Comparison of ENCODE assay signal across 24 cellular contexts in genomic region chr3:113812854-113813253, GRCh38. TPM values are rescaled to one million over a fixed set of nuclear protein-coding genes. Genes with fewer than 3 reads are reported as not detected.
DNase-seq lines count a peak whose midpoint lies in the region; FAIRE-seq and TF ChIP-seq lines count a peak whose summit lies in the region.
"Had no signal": no experiment of that assay in that cellular context is flagged by ENCODE, and none has a peak within 500 bp of the region (broad histone marks: within the 10 kb centered on the region; RNA-seq: fewer than 3 reads in every experiment).

No MANE protein-coding gene starts in this region.

- H3K14ac ChIP-seq in H1 (ENCODE audit: insufficient read length) = no peak overlapping the region

- H3K4me3 Mint-ChIP-seq in nephron progenitor cell = no peak overlapping the region
- H3K4me3 Mint-ChIP-seq: CD4-positive, alpha-beta T cell; CD8-positive, alpha-beta T cell had no signal

- no peaks in the 10 kb centered on the region for H3K23me2 ChIP-seq in H1 (ENCODE audit: low read depth, low read length)

- no peak overlapping the region for H3K56ac ChIP-seq in H1 (replicated peaks; ENCODE audit: insufficient read length, low read depth, low read length)

- no peaks in the 10 kb centered on the region for H3K9me3 ChIP-seq in H1 (ENCODE audit: insufficient read depth in 2 of 2, low read depth in 1 of 2, low read length in 1 of 2)
- H3K9me3 ChIP-seq: BE2C, BLaER1, Caco-2 had no signal

- no peak overlapping the region for H2BK12ac ChIP-seq in H1 (ENCODE audit: low read depth, low read length)

- H3K27ac ChIP-seq in H1 (ENCODE audit: low read depth, low read length) = no peak overlapping the region
- H3K27ac ChIP-seq: BLaER1, C4-2B had no signal

- H3K18ac ChIP-seq in H1 (ENCODE audit: extremely low read depth, low read length) = no peak overlapping the region

- H4K91ac ChIP-seq in H1 (replicated peaks; ENCODE audit: insufficient read length, low read length) = no peak overlapping the region

- no peak overlapping the region for H4K5ac ChIP-seq in H1 (ENCODE audit: insufficient read length, low read depth, low read length)

- TF ChIP-seq EP300 in H1 (IDR thresholded peaks at IDR 0.05; ENCODE audit: borderline replicate concordance in 1 of 2, low read depth in 2 of 2, low read length in 2 of 2) = no peak

- no peaks in the 10 kb centered on the region; a peak in 1 of 7 replicates for H3K4me1 ChIP-seq in H1 (replicated peaks in 1 of 4; ENCODE audit: control insufficient read depth in 3 of 4, insufficient read depth in 4 of 4, low read length in 3 of 4)
- H3K4me1 ChIP-seq: BE2C, BLaER1, Caco-2 had no signal

- FAIRE-seq in H1 (lab: Jason Lieb, UNC) = peak; percentile 60
- FAIRE-seq: A204.1, GM12891, GM19239 had no signal

- peaks cover 8% of the 10 kb centered on the region for H3K36me3 Mint-ChIP-seq in nephron progenitor cell (ENCODE audit: low read depth)

- no peak overlapping the region for H3K9ac ChIP-seq in H1 (replicated peaks in 1 of 4; ENCODE audit: extremely low read depth in 1 of 4, low read depth in 3 of 4, low read length in 3 of 4)
- H3K9ac ChIP-seq: BLaER1 had no signal

- H2BK120ac ChIP-seq in H1 (replicated peaks; ENCODE audit: low read depth, low read length) = no peak overlapping the region

- H3K79me1 ChIP-seq in H1 (ENCODE audit: low read depth, low read length) = no peaks in the 10 kb centered on the region

- no peaks in the 10 kb centered on the region for H4K20me1 ChIP-seq in H1 (replicated peaks in 1 of 2; ENCODE audit: control insufficient read depth in 1 of 2, insufficient read depth in 2 of 2, low read length in 2 of 2)
- H4K20me1 ChIP-seq: BLaER1 had no signal

- H2AFZ ChIP-seq in H1 (ENCODE audit: low read length) = no peak overlapping the region

- H2AK5ac ChIP-seq in H1 (ENCODE audit: low read depth, low read length) = no peak overlapping the region

- H3K79me2 ChIP-seq in H1 (ENCODE audit: control insufficient read depth in 1 of 2, insufficient read depth in 2 of 2, low read length in 2 of 2) = no peaks in the 10 kb centered on the region

- H3K4ac ChIP-seq in H1 (replicated peaks; ENCODE audit: insufficient read length, low read depth, low read length) = no peak overlapping the region

- H3K23ac ChIP-seq in H1 (ENCODE audit: insufficient read length) = no peak overlapping the region

- no peak overlapping the region for H2BK15ac ChIP-seq in H1 (ENCODE audit: low read length)

- no peak for TF ChIP-seq POLR2A in H1 (IDR thresholded peaks at IDR 0.05; ENCODE audit: control extremely low read depth in 1 of 2, low read depth in 2 of 2, low read length in 2 of 2)

- H3K27me3 ChIP-seq in H7 (ENCODE audit: control insufficient read depth, insufficient read depth, low read length) (no peaks in the 10 kb centered on the region), H1 (replicated peaks in 1 of 4; ENCODE audit: control insufficient read depth in 3 of 4, extremely low read depth in 1 of 4, insufficient read depth in 3 of 4, low read length in 3 of 4) (no peaks in the 10 kb centered on the region)
- H3K27me3 ChIP-seq: BE2C, BLaER1 had no signal

- POLR2A ChIA-PET in H1 (lab: Charles Lee; ENCODE audit: partially characterized antibody) = interaction anchor here (1.0 kb wide), 1 partner anchor 47 kb away, joined by 3 read pairs; no protein-coding TSS in a partner anchor

- DNase-seq in H7 (peak; percentile 23), H1 (ENCODE audit: low read depth in 1 of 2, low spot score in 2 of 2) (no peak), iPS-NIHi11 (ENCODE audit: low spot score) (peak; percentile 13), nephron progenitor cell (no peak), C1 segment of cervical spinal cord (lab: John Stamatoyannopoulos, UW) (no peak), superior temporal gyrus (ENCODE audit: extremely low spot score) (no peak), NCI-H510A (lab: John Stamatoyannopoulos, UW) (no peak), DMS79 treated with DMSO at 0.1 percent for 48 hours (lab: John Stamatoyannopoulos, UW) (no peak)
- DNase-seq: 8988T; ACHN; BE2C; Caco-2; CD4-positive, alpha-beta T cell; CD8-positive, alpha-beta T cell; DMS 273 treated with DMSO at 0.1 percent for 48 hours; DMS153; DMS53; DMS79; GF-D8 had no signal

- peak overlapping the region; percentile 28 for H3K27ac Mint-ChIP-seq in nephron progenitor cell
- H3K27ac Mint-ChIP-seq: CD4-positive, alpha-beta T cell; CD8-positive, alpha-beta T cell had no signal

- no peak overlapping the region for H3K4me3 ChIP-seq in H7 (ENCODE audit: insufficient read depth, low read depth, low read length)
- no peak overlapping the region for H3K4me3 ChIP-seq in H1 (ENCODE audit: extremely low read depth in 1 of 4, insufficient read depth in 2 of 4, low read depth in 3 of 4, low read length in 4 of 4)
- H3K4me3 ChIP-seq: BLaER1 had no signal

- peak overlapping the region in 1 of 2 experiments; percentile 5; a peak in 1 of 4 replicates for H3K4me2 ChIP-seq in H1 (ENCODE audit: insufficient read depth in 1 of 2, low read depth in 2 of 2, low read length in 2 of 2)
- H3K4me2 ChIP-seq: BLaER1 had no signal

- peaks cover 2% of the 10 kb centered on the region; the same call in 1 of the 2 replicates for H3K36me3 ChIP-seq in H7 (replicated peaks; ENCODE audit: control insufficient read depth, insufficient read depth, low read length)
- peaks cover 0 to 7% (median 0%) of the 10 kb centered on the region in 4 experiments; a peak in 4 of 8 replicates for H3K36me3 ChIP-seq in H1 (ENCODE audit: control insufficient read depth in 2 of 4, insufficient read depth in 4 of 4, low read length in 3 of 4)
- H3K36me3 ChIP-seq: BE2C had no signal

- no peaks in the 10 kb centered on the region for H3K4me1 Mint-ChIP-seq in nephron progenitor cell

- H2BK20ac ChIP-seq in H1 (ENCODE audit: low read length) = no peak overlapping the region

- CTCF ChIA-PET in H1 (lab: Charles Lee; ENCODE audit: partially characterized antibody) = interaction anchor here (1.1 to 2.7 kb wide), 5 partner anchors 13 to 77 kb away, joined by 3 to 17 read pairs (median 4); no protein-coding TSS in a partner anchor

- no peaks in the 10 kb centered on the region for H3K9me3 Mint-ChIP-seq in nephron progenitor cell
- H3K9me3 Mint-ChIP-seq: CD4-positive, alpha-beta T cell; CD8-positive, alpha-beta T cell had no signal

- no peaks in the 10 kb centered on the region for H3K27me3 Mint-ChIP-seq in nephron progenitor cell (ENCODE audit: low read depth, poor library complexity)
- H3K27me3 Mint-ChIP-seq: CD4-positive, alpha-beta T cell had no signal

- no peak for TF ChIP-seq CTCF in H1 (IDR thresholded peaks at IDR 0.05; ENCODE audit: control extremely low read depth in 1 of 3, insufficient read depth in 1 of 3, low read depth in 1 of 3, low read length in 3 of 3)
- no peak for TF ChIP-seq CTCF in nephron progenitor cell (IDR thresholded peaks at IDR 0.05)

- no peak overlapping the region for H4K8ac ChIP-seq in H1 (ENCODE audit: extremely low read depth, insufficient read depth, low read length)

- no peak for TF ChIP-seq RAD21 in H1 (IDR thresholded peaks at IDR 0.05 in 1 of 2, conservative IDR thresholded peaks at IDR 0.05 in 1 of 2; ENCODE audit: low read depth in 2 of 2, low read length in 2 of 2)

- no peak overlapping the region for H2BK5ac ChIP-seq in H1 (ENCODE audit: low read depth, low read length)

- WGBS in H1 (ENCODE audit: extremely low coverage in 1 of 2, insufficient coverage in 1 of 2, insufficient read length in 1 of 2, insufficient replicate concordance in 2 of 2, low coverage in 1 of 2, low lambda C conversion rate in 2 of 2, missing lambda C conversion rate in 1 of 2), 2 experiments = 63% methylated on average over 3 of the region's 3 CpGs; no CpG with 5 or more reads in 1 of the 2 experiments

TF ChIP-seq in H1, 55 proteins besides CTCF, POLR2A, EP300 and RAD21 (continues in another document):
- TF ChIP-seq SUZ12 (IDR thresholded peaks at IDR 0.05; ENCODE audit: low read length) (no peak), SP1 (IDR thresholded peaks at IDR 0.05; ENCODE audit: low read depth, low read length) (peak; percentile 49; the same call in 1 of the 2 replicates), MAFK (IDR thresholded peaks at IDR 0.05; ENCODE audit: low read depth, low read length) (no peak), RXRA (IDR thresholded peaks at IDR 0.05; ENCODE audit: insufficient read depth, low read depth, low read length) (no peak), E2F6 (IDR thresholded peaks at IDR 0.05) (no peak), TAF1 (IDR thresholded peaks at IDR 0.05; ENCODE audit: low read depth, low read length) (no peak), RNF2 (IDR thresholded peaks at IDR 0.05; ENCODE audit: borderline replicate concordance, low read depth, low read length, missing control alignments, poor library complexity, severe bottlenecking) (no peak), ATF2 (IDR thresholded peaks at IDR 0.05; ENCODE audit: low read length) (no peak), SP2 (IDR thresholded peaks at IDR 0.05; ENCODE audit: low read length) (no peak), KDM1A (IDR thresholded peaks at IDR 0.05; ENCODE audit: borderline replicate concordance, low read length) (no peak)

RNA-seq across cellular contexts. Expression of gene GRAMD1C, which starts 25.7 kb away (rescaled TPM):
- 1.0 and 4.1 TPM in 2 replicates for total RNA-seq in H7 (2014; rRNA removed; shearing (Covaris generic))
- 1.3 and 2.1 TPM in 2 replicates for total RNA-seq in H1 (2021; fragmentation: NEBNext Ultra II Directional; extraction: Animal tissue kit (Norgen Biotek cat#: 25700))
- 0.20 and 0.62 TPM in 2 replicates for polyA plus RNA-seq in H1 (2011; rRNA removed)
- 1.2 TPM for polyA plus RNA-seq in H1 (2011; cell fraction: cytosol; rRNA removed)
- polyA plus RNA-seq in H1 (2011; cell fraction: nucleus; rRNA removed) = 0.26 TPM
- 0.72 to 2.4 TPM (median 1.6 TPM) in 4 replicates for polyA plus RNA-seq in H1 (2012, experiment 1 of 2)
- 0.09 TPM for polyA plus RNA-seq in H1 (2012, experiment 2 of 2)
- polyA plus RNA-seq in H1 (2013, experiment 1 of 2) = 2.4 TPM
- 2.5 TPM for polyA plus RNA-seq in H1 (2013, experiment 2 of 2)
- polyA minus RNA-seq in H1 (2011; rRNA and poly(A)+ RNA removed) = 0.44 and 1.1 TPM in 2 replicates
- not detected for polyA minus RNA-seq in H1 (2011; cell fraction: cytosol; rRNA and poly(A)+ RNA removed)
- polyA minus RNA-seq in H1 (2011; cell fraction: nucleus; rRNA and poly(A)+ RNA removed) = 2.6 TPM

Comparison
In these comparisons a context has a peak if more than half of its experiments do, and no peak if none do; other contexts are left out.
1. DNase-seq: peak in H7 (single experiment) and iPS-NIHi11 (single experiment); none in H1 (0 of 2), nephron progenitor cell (single experiment), C1 segment of cervical spinal cord (0 of 14), superior temporal gyrus (single experiment), NCI-H510A (single experiment) and DMS79 treated with DMSO at 0.1 percent for 48 hours (single experiment).